ENCODE assay signal across 14 cellular contexts in the genomic region with DNA sequence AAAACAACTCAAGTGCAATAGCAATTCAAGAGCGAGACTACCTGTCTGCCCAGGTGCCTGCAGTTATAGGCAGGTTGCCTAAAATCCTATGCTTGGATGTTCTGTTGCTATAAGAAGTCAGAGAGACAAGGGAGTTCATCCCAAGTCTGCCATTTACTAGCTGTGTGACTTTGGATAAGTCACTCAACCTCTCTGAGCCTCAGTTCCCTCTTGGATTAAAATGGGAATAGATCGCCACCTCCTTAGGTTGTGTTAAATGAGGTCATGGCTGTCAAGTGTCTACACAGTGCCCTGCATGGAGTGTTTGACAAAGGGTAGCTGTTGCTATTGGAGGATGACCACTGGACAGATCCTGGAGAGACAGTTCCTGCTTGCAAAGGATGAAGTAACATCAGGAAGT. TPM values are rescaled to one million over a fixed set of nuclear protein-coding genes. Genes with fewer than 3 reads are reported as not detected.
DNase-seq lines count a peak whose midpoint lies in the region; ATAC-seq and TF ChIP-seq lines count a peak whose summit lies in the region.
"Had no signal": no experiment of that assay in that cellular context is flagged by ENCODE, and none has a peak within 500 bp of the region (broad histone marks: within the 10 kb centered on the region; RNA-seq: fewer than 3 reads in every experiment).

No MANE protein-coding gene starts in this region.

- no peaks in the 10 kb centered on the region for H3K9me3 ChIP-seq in Loucy (ENCODE audit: insufficient read depth, low read depth, low read length)
- H3K9me3 ChIP-seq in BE2C, result no peaks in the 10 kb centered on the region
- H3K9me3 ChIP-seq: SJSA1 had no signal

- H3K4me3 Mint-ChIP-seq in activated T-cell treated with anti-CD3 and anti-CD28 coated beads, Interleukin-2, amount 50 U/mL, for 72 hours, result peak overlapping the region; percentile 74 to 82
- peak overlapping the region; percentile 81 to 84 (median 82) for H3K4me3 Mint-ChIP-seq in brain
- H3K4me3 Mint-ChIP-seq in osteocyte (ENCODE audit: unreplicated experiment), result peak overlapping the region; percentile 70

- H3K9me3 Mint-ChIP-seq in activated T-cell treated with anti-CD3 and anti-CD28 coated beads, Interleukin-2, amount 50 U/mL, for 72 hours, result no peaks in the 10 kb centered on the region
- H3K9me3 Mint-ChIP-seq in brain, result no peaks in the 10 kb centered on the region
- H3K9me3 Mint-ChIP-seq in osteocyte (ENCODE audit: unreplicated experiment), result no peaks in the 10 kb centered on the region

- H3K27me3 Mint-ChIP-seq in activated T-cell treated with anti-CD3 and anti-CD28 coated beads, Interleukin-2, amount 50 U/mL, for 72 hours (ENCODE audit: low read depth), result peaks cover 21% of the 10 kb centered on the region
- H3K27me3 Mint-ChIP-seq in brain (peaks cover 38% of the 10 kb centered on the region), osteocyte (ENCODE audit: unreplicated experiment) (peaks cover 34% of the 10 kb centered on the region)

- peaks cover 30% of the 10 kb centered on the region for H3K4me1 Mint-ChIP-seq in activated T-cell treated with anti-CD3 and anti-CD28 coated beads, Interleukin-2, amount 50 U/mL, for 72 hours (ENCODE audit: low read depth)
- peaks cover 40% of the 10 kb centered on the region for H3K4me1 Mint-ChIP-seq in brain
- H3K4me1 Mint-ChIP-seq in osteocyte (ENCODE audit: unreplicated experiment), result peaks cover 21% of the 10 kb centered on the region

- H3K4me1 ChIP-seq in Loucy (ENCODE audit: insufficient read depth, low read length, poor library complexity, severe bottlenecking) (peaks cover 36% of the 10 kb centered on the region), BE2C (no peaks in the 10 kb centered on the region)

- H2AFZ ChIP-seq in Loucy (ENCODE audit: low read length), result no peak overlapping the region

- peaks cover 0 to 2% of the 10 kb centered on the region in 2 donors for H3K36me3 Mint-ChIP-seq in activated T-cell treated with anti-CD3 and anti-CD28 coated beads, Interleukin-2, amount 50 U/mL, for 72 hours (ENCODE audit: insufficient read depth in 2 of 2)
- no peaks in the 10 kb centered on the region for H3K36me3 Mint-ChIP-seq in brain
- no peaks in the 10 kb centered on the region for H3K36me3 Mint-ChIP-seq in osteocyte (ENCODE audit: unreplicated experiment)

- no peaks in the 10 kb centered on the region for H3K9me2 ChIP-seq in Loucy (replicated peaks; ENCODE audit: low read depth, low read length)

- no peak for DNase-seq in activated T-cell treated with anti-CD3 and anti-CD28 coated beads, Interleukin-2, amount 50 U/mL, for 72 hours
- DNase-seq in activated T-cell treated with anti-CD3 and anti-CD28 coated beads, Interleukin-2, amount 50 U/mL, for 48 hours, result no peak
- peak; percentile 15 for DNase-seq in osteocyte (ENCODE audit: extremely low spot score, unreplicated experiment)
- DNase-seq in NCI-H187 treated with DMSO at 0.1 percent for 48 hours (lab: John Stamatoyannopoulos, UW), result no peak
- no peak for DNase-seq in BE2C
- DNase-seq in NCI-H82 (lab: John Stamatoyannopoulos, UW), result no peak
- DNase-seq: amygdala, foreskin melanocyte, NCI-H146, NCI-H510A treated with DMSO at 0.1 percent for 48 hours had no signal

- TF ChIP-seq CTCF in Loucy (conservative IDR thresholded peaks at IDR 0.05; ENCODE audit: low read length), result no peak
- TF ChIP-seq CTCF in brain (conservative IDR thresholded peaks at IDR 0.05), result no peak
- no peak for TF ChIP-seq CTCF in osteocyte (IDR thresholded peaks at IDR 0.05)
- TF ChIP-seq CTCF in BE2C (IDR thresholded peaks at IDR 0.05; ENCODE audit: low read depth, low read length), result no peak

- H3K27me3 ChIP-seq in Loucy (ENCODE audit: insufficient read depth, low read length, poor library complexity, severe bottlenecking) (no peaks in the 10 kb centered on the region), BE2C (peaks cover 5% of the 10 kb centered on the region; the same call in 1 of the 2 replicates)

- no peak overlapping the region for H3K9ac ChIP-seq in Loucy (ENCODE audit: low read depth, low read length, poor library complexity, severe bottlenecking)

- H3K4me3 ChIP-seq in Loucy (ENCODE audit: low read length, poor library complexity, severe bottlenecking) (no peak overlapping the region), BE2C (ENCODE audit: low read depth, low read length) (no peak overlapping the region)

- peaks cover 10% of the 10 kb centered on the region for H4K20me1 ChIP-seq in Loucy (ENCODE audit: insufficient read depth, low read length, poor library complexity, severe bottlenecking)

- peak overlapping the region; percentile 90 for H3K4me2 ChIP-seq in Loucy (ENCODE audit: low read depth, low read length, poor library complexity, severe bottlenecking)

- peak overlapping the region; percentile 55 for H3K27ac Mint-ChIP-seq in activated T-cell treated with anti-CD3 and anti-CD28 coated beads, Interleukin-2, amount 50 U/mL, for 72 hours
- peak overlapping the region; percentile 28 to 92 (median 64) for H3K27ac Mint-ChIP-seq in brain
- H3K27ac Mint-ChIP-seq in osteocyte (ENCODE audit: unreplicated experiment), result no peak overlapping the region

- no peak for ATAC-seq in activated T-cell treated with anti-CD3 and anti-CD28 coated beads, Interleukin-2, amount 50 U/mL, for 72 hours (replicated peaks in 1 of 2)
- ATAC-seq: left lobe of liver had no signal

- H3K36me3 ChIP-seq in Loucy (ENCODE audit: insufficient read depth, low read length) (no peaks in the 10 kb centered on the region), BE2C (no peaks in the 10 kb centered on the region; the same call in 1 of the 2 replicates)

- H3K79me2 ChIP-seq in Loucy (ENCODE audit: insufficient read depth, low read length), result peaks cover 34% of the 10 kb centered on the region

- no peaks in the 10 kb centered on the region; the same call in 1 of the 2 replicates for H3F3A ChIP-seq in Loucy (ENCODE audit: low read depth)

RNA-seq across cellular contexts. Expression of a gene that starts 1.3 kb away (rescaled TPM):
- total RNA-seq in activated T-cell treated with anti-CD3 and anti-CD28 coated beads, Interleukin-2, amount 50 U/mL, for 72 hours, result 1 to 10 TPM; 7.1 to 8.1 TPM
- 2.6 TPM for polyA plus RNA-seq in brain (ENCODE audit: insufficient read depth, low read depth, low replicate concordance)
- total RNA-seq in osteocyte, result 13.9 and 14.0 TPM in 2 replicates
- polyA plus RNA-seq in BE2C (2012; ENCODE audit: insufficient read depth, insufficient read length, low read depth), result 4.4 TPM

RNA-seq across cellular contexts. Expression of a gene that starts 54.3 kb away (rescaled TPM):
- total RNA-seq in activated T-cell treated with anti-CD3 and anti-CD28 coated beads, Interleukin-2, amount 50 U/mL, for 72 hours, result 10 to 100 TPM; 30.2 to 66.2 TPM
- 6.8 TPM for polyA plus RNA-seq in brain (ENCODE audit: insufficient read depth, low read depth, low replicate concordance)
- total RNA-seq in osteocyte, result 17.1 and 20.3 TPM in 2 replicates
- polyA plus RNA-seq in BE2C (2012; ENCODE audit: insufficient read depth, insufficient read length, low read depth), result 9.8 TPM

RNA-seq across cellular contexts. Expression of a gene that starts 55.5 kb away (rescaled TPM):
- total RNA-seq in activated T-cell treated with anti-CD3 and anti-CD28 coated beads, Interleukin-2, amount 50 U/mL, for 72 hours, result 1 to 10 TPM; 3.3 to 3.4 TPM
- polyA plus RNA-seq in brain (ENCODE audit: insufficient read depth, low read depth, low replicate concordance), result 25.3 TPM
- 8.7 and 9.9 TPM in 2 replicates for total RNA-seq in osteocyte
- polyA plus RNA-seq in BE2C (2012; ENCODE audit: insufficient read depth, insufficient read length, low read depth), result 9.3 TPM
